In the genomic region with DNA sequence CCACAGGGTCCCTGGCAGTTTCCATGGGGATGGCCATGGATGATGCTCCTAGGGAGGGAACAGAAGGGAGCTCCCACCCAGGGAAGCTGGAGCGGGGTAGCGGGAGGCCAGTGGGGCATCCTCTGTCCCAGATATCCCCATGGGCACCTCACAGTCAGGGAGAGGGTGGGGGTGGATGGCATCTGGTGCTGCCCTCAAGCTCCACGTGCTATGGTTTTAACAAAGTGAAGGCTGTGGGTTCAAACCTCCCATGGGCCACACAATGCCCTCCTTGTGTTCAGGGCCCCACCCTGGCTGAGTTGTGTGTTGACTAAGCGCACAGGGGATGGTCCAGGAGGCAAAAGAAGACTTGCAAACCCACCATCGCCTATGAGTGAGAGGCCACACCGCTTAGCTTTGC, we compare ENCODE assay signal across 16 cellular contexts.
DNase-seq lines count a peak whose midpoint lies in the region; ATAC-seq and TF ChIP-seq lines count a peak whose summit lies in the region.
"Had no signal": no experiment of that assay in that cellular context is flagged by ENCODE, and none has a peak within 500 bp of the region (broad histone marks: within the 10 kb centered on the region; RNA-seq: fewer than 3 reads in every experiment).

No MANE protein-coding gene starts in this region.

- no peaks in the 10 kb centered on the region for H3K9me3 ChIP-seq in spleen
- H3K9me3 ChIP-seq: HAP-1, SJSA1 had no signal

- no peak for TF ChIP-seq POLR2A in spleen (IDR thresholded peaks at IDR 0.05)

- H3K27me3 ChIP-seq in spleen (replicated peaks in 1 of 7): peaks cover 0 to 88% (median 6%) of the 10 kb centered on the region in 7 donors
- H3K27me3 ChIP-seq: SJSA1 had no signal

- intact Hi-C loops in spleen (cut with DNase I; ENCODE audit: low total_unique reads): no loop called here

- WGBS in spleen, 5 donors: 73 to 83% (median 80%) methylated on average over 6 of the region's 6 CpGs

- DNase-seq in DMS 273 (lab: John Stamatoyannopoulos, UW; ENCODE audit: unreplicated experiment) (peak; percentile 33), DMS 273 treated with DMSO at 0.1 percent for 48 hours (lab: John Stamatoyannopoulos, UW) (no peak), NCI-H69 (lab: John Stamatoyannopoulos, UW) (peak; percentile 85), foreskin melanocyte (peak; percentile 23), spleen (peak; percentile 55), HCEC 1CT (no peak), foreskin fibroblast (no peak)
- DNase-seq: CD4-positive, CD25-positive, alpha-beta regulatory T cell; MV-4-11; NCI-H187 treated with DMSO at 0.1 percent for 48 hours; NCI-H510A treated with DMSO at 0.1 percent for 48 hours had no signal

- TF ChIP-seq CTCF in spleen (IDR thresholded peaks at IDR 0.05 in 8 of 11, conservative IDR thresholded peaks at IDR 0.05 in 3 of 11) (no peak), foreskin fibroblast (IDR thresholded peaks at IDR 0.05; ENCODE audit: low read depth, low read length) (no peak)

- no peaks in the 10 kb centered on the region for H3K36me3 ChIP-seq in spleen
- H3K36me3 ChIP-seq: HAP-1, SJSA1 had no signal

- no peaks in the 10 kb centered on the region for H3K4me1 ChIP-seq in spleen
- H3K4me1 ChIP-seq: SJSA1 had no signal

- ATAC-seq in HG03520 (IDR thresholded peaks at IDR 0.05; ENCODE audit: unreplicated experiment): no peak

- H3K4me3 ChIP-seq in spleen (no peak overlapping the region), foreskin fibroblast (ENCODE audit: low read depth in 1 of 2, low read length in 2 of 2) (no peak overlapping the region)
- H3K4me3 ChIP-seq: HAP-1, SJSA1 had no signal

- H3K27ac ChIP-seq in spleen: no peak overlapping the region
- H3K27ac ChIP-seq: 22Rv1, HL-60, SJSA1 had no signal

Comparison
In these comparisons a context has a peak if more than half of its experiments do, and no peak if none do; other contexts are left out.
1. DNase-seq: peak in DMS 273 (single experiment), NCI-H69 (single experiment), foreskin melanocyte (single experiment) and spleen (single experiment); none in DMS 273 treated with DMSO at 0.1 percent for 48 hours (single experiment), HCEC 1CT (single experiment) and foreskin fibroblast (0 of 2).